ENCODE assay signal across 18 cellular contexts in the genomic region with DNA sequence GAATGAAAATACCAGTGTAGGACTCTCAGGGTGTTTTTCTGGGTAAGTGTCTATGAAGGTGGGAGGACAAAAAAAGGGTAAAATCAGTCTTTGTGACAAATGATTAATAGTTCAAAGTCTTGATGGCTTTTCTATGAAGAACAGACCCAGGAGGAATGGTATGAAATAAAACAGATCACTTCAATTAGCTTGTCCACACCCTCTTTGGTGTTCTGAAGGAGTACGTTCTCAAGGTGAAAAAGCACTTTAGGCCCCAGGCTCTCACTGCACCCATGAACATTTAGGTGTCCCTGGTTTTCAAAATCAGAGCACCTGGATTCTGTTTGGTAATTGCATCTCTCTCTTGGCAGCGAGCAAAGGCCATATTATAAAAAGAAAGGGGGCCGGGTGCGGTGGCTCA.
"Had no signal": no experiment of that assay in that cellular context is flagged by ENCODE, and none has a peak within 500 bp of the region (broad histone marks: within the 10 kb centered on the region; RNA-seq: fewer than 3 reads in every experiment).

No MANE protein-coding gene starts in this region.

- H3K27ac Mint-ChIP-seq: T-helper 17 cell had no signal

- ATAC-seq: Panc1, PC-3, SK-N-SH treated with all-trans-retinoic acid at 6 μM for 48 hours, T-helper 17 cell had no signal

- H3K4me3 Mint-ChIP-seq: T-helper 17 cell had no signal

- H3K27me3 Mint-ChIP-seq: T-helper 17 cell had no signal

- DNase-seq: KBM-7; MV-4-11; NCI-H1048; NCI-H1436; NCI-H187; NCI-H2029 treated with DMSO at 0.1 percent for 48 hours; NCI-H2107; NCI-H2227 treated with DMSO at 0.1 percent for 48 hours; NCI-H524; NCI-H526 treated with DMSO at 0.1 percent for 48 hours; NCI-H748 treated with DMSO at 0.1 percent for 48 hours; NK-92 treated with Interleukin-12 subunit alpha and Interleukin-12 subunit beta, amount 100 ng/mL, for 24 hours; PC-3; SHP77; T-helper 1 cell; T-helper 17 cell had no signal

- H3K4me1 Mint-ChIP-seq: T-helper 17 cell had no signal
